In genomic region chr6:106667022-106667402, GRCh38 we compare ENCODE assay signal across 1 cellular context.
TF ChIP-seq lines count a peak whose summit lies in the region.

No MANE protein-coding gene starts in this region.

TF ChIP-seq in GM12878, 131 proteins besides CTCF, POLR2A, EP300 and RAD21:
- TF ChIP-seq, protein P1, sequence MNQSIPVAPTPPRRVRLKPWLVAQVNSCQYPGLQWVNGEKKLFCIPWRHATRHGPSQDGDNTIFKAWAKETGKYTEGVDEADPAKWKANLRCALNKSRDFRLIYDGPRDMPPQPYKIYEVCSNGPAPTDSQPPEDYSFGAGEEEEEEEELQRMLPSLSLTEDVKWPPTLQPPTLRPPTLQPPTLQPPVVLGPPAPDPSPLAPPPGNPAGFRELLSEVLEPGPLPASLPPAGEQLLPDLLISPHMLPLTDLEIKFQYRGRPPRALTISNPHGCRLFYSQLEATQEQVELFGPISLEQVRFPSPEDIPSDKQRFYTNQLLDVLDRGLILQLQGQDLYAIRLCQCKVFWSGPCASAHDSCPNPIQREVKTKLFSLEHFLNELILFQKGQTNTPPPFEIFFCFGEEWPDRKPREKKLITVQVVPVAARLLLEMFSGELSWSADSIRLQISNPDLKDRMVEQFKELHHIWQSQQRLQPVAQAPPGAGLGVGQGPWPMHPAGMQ (IDR thresholded peaks at IDR 0.05; ENCODE audit: borderline replicate concordance): no peak
- TF ChIP-seq SP1 (IDR thresholded peaks at IDR 0.05; ENCODE audit: low read depth, low read length) (no peak), ZBTB40 (IDR thresholded peaks at IDR 0.05; ENCODE audit: borderline replicate concordance) (no peak), NR2C2 (IDR thresholded peaks at IDR 0.05; ENCODE audit: borderline replicate concordance, control insufficient read depth, insufficient read length, low read depth) (no peak), MEF2B (IDR thresholded peaks at IDR 0.05; ENCODE audit: partially characterized antibody, poor library complexity, severe bottlenecking) (peak; percentile 0)
- TF ChIP-seq, protein P2, sequence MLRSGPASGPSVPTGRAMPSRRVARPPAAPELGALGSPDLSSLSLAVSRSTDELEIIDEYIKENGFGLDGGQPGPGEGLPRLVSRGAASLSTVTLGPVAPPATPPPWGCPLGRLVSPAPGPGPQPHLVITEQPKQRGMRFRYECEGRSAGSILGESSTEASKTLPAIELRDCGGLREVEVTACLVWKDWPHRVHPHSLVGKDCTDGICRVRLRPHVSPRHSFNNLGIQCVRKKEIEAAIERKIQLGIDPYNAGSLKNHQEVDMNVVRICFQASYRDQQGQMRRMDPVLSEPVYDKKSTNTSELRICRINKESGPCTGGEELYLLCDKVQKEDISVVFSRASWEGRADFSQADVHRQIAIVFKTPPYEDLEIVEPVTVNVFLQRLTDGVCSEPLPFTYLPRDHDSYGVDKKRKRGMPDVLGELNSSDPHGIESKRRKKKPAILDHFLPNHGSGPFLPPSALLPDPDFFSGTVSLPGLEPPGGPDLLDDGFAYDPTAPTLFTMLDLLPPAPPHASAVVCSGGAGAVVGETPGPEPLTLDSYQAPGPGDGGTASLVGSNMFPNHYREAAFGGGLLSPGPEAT (IDR thresholded peaks at IDR 0.05; ENCODE audit: low read depth): no peak
